Comparison of ENCODE assay signal across 8 cellular contexts in genomic region chr3:193816656-193817311, GRCh38.
DNase-seq lines count a peak whose midpoint lies in the region; ATAC-seq and TF ChIP-seq lines count a peak whose summit lies in the region.

No MANE protein-coding gene starts in this region.

- peaks cover 0 to 6% of the 10 kb centered on the region in 2 donors for H3K4me1 ChIP-seq in thoracic aorta (ENCODE audit: control insufficient read depth in 1 of 2, low read depth in 2 of 2)

- H3K4me3 ChIP-seq in thoracic aorta = peak overlapping the region; percentile 37

- H3K9me3 Mint-ChIP-seq in CD4-positive, alpha-beta T cell = no peaks in the 10 kb centered on the region

- H3K4me1 Mint-ChIP-seq in CD4-positive, alpha-beta T cell (ENCODE audit: low read depth) = no peaks in the 10 kb centered on the region

- CTCF ChIA-PET in CD4-positive, alpha-beta T cell (lab: Charles Lee) = no interaction called here

- intact Hi-C loops in left colon (cut with DNase I, micrococcal nuclease) = no loop called here
- intact Hi-C loops in CD4-positive, alpha-beta T cell (cut with DNase I, micrococcal nuclease) = no loop called here

- no peaks in the 10 kb centered on the region for H3K9me3 ChIP-seq in thoracic aorta
- no peaks in the 10 kb centered on the region for H3K9me3 ChIP-seq in CD4-positive, alpha-beta T cell (ENCODE audit: control insufficient read depth, low read length)

- peaks cover 4% of the 10 kb centered on the region for H3K27me3 Mint-ChIP-seq in CD4-positive, alpha-beta T cell

- H3K4me3 Mint-ChIP-seq in CD4-positive, alpha-beta T cell = no peak overlapping the region

- POLR2A ChIA-PET in CD4-positive, alpha-beta T cell (lab: Charles Lee) = no interaction called here

- H3K27ac Mint-ChIP-seq in CD4-positive, alpha-beta T cell = no peak overlapping the region

- H3K36me3 Mint-ChIP-seq in CD4-positive, alpha-beta T cell (ENCODE audit: low read depth) = no peaks in the 10 kb centered on the region

- DNase-seq in NCI-H1417 (lab: John Stamatoyannopoulos, UW) (peak; percentile 16 to 94 (median 84)), brain pericyte (ENCODE audit: low read depth, low spot score) (peak; percentile 24), left colon (peak; percentile 76 to 91), thoracic aorta (ENCODE audit: low spot score) (no peak), dedifferentiated amniotic fluid mesenchymal stem cell (ENCODE audit: extremely low spot score) (no peak)
- DNase-seq in CD4-positive, alpha-beta T cell = no peak
- no peak for DNase-seq in activated naive CD4-positive, alpha-beta T cell (lab: John Stamatoyannopoulos, UW)

- TF ChIP-seq CTCF in thoracic aorta (IDR thresholded peaks at IDR 0.05) = no peak
- TF ChIP-seq CTCF in CD4-positive, alpha-beta T cell (IDR thresholded peaks at IDR 0.05) = no peak

- H3K36me3 ChIP-seq in thoracic aorta = no peaks in the 10 kb centered on the region

- H3K27me3 ChIP-seq in thoracic aorta (replicated peaks; ENCODE audit: insufficient read depth) = no peaks in the 10 kb centered on the region
- H3K27me3 ChIP-seq in CD4-positive, alpha-beta T cell (ENCODE audit: control insufficient read depth, insufficient read depth, low read length) = peaks cover 5% of the 10 kb centered on the region

- H3K27ac ChIP-seq in thoracic aorta = no peak overlapping the region
- H3K27ac ChIP-seq in CD4-positive, alpha-beta T cell (ENCODE audit: low read depth, low read length) = no peak overlapping the region

- ATAC-seq in left colon (peak; percentile 94), thoracic aorta (ENCODE audit: insufficient number of reproducible peaks, low FRiP score, low read depth) (no peak), GM21786 (IDR thresholded peaks at IDR 0.05; ENCODE audit: unreplicated experiment) (no peak)
- ATAC-seq in CD4-positive, alpha-beta T cell (ENCODE audit: poor library complexity) = no peak

Comparison
In these comparisons a context has a peak if more than half of its experiments do, and no peak if none do; other contexts are left out.
1. DNase-seq: peak in NCI-H1417 (3 of 3), brain pericyte (single experiment) and left colon (2 of 2); none in thoracic aorta (single experiment), dedifferentiated amniotic fluid mesenchymal stem cell (single experiment), CD4-positive, alpha-beta T cell (0 of 10) and activated naive CD4-positive, alpha-beta T cell (0 of 4).